Comparison of ENCODE assay signal across 1 cellular context in genomic region chr10:52744057-52744819, GRCh38.
TF ChIP-seq lines count a peak whose summit lies in the region.

No MANE protein-coding gene starts in this region.

TF ChIP-seq in H1, 55 proteins besides CTCF, POLR2A, EP300 and RAD21 (continued from another document):
- TF ChIP-seq ZNF274 (IDR thresholded peaks at IDR 0.05; ENCODE audit: borderline replicate concordance, extremely low read depth, low read length) (no peak), TAF1 (IDR thresholded peaks at IDR 0.05; ENCODE audit: low read depth, low read length) (no peak)
TF ChIP-seq in H1: peak in this region for 0.
